Comparison of ENCODE assay signal across 11 cellular contexts in the genomic region with DNA sequence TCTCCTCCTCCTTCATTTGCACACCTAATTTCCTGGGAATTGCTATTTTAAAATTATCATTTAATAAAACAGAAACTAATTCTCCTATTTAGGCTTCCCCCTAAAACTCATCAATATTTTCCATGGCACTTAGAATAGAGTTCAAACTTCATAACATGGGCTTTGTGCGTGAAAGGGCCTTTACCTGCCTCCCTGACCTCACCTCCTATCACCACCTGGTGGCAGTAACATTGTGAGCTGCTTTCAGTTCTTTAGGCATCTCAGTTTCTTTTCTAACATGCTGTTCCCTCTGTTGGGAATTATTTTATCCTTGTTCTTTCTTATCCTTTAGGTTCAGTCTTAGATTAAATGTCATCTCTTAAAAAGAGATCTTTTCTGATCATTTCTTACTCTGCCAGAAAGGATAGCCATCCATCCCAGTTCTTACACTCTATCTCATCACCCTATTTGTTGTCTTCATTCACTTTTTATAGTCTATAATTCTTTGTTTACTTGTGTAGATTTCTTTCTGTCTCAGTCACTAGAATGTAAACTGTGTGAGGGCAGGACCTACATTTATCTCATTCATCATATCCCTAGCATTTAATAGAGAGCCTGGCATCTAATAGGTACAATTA.
A peak's percentile ranks its signal among the peaks of the same experiment; 100 is the strongest.
DNase-seq lines count a peak whose midpoint lies in the region; ATAC-seq lines count a peak whose summit lies in the region.
"Had no signal": no experiment of that assay in that cellular context is flagged by ENCODE, and none has a peak within 500 bp of the region (broad histone marks: within the 10 kb centered on the region; RNA-seq: fewer than 3 reads in every experiment).

No MANE protein-coding gene starts in this region.

- no peak overlapping the region for H3K4ac ChIP-seq in mesendoderm (ENCODE audit: low read depth, low read length)

- H2BK120ac ChIP-seq in mesendoderm (ENCODE audit: low read depth, low read length) = no peak overlapping the region

- H3K27me3 Mint-ChIP-seq in activated CD8-positive, alpha-beta T cell treated with anti-CD3 and anti-CD28 coated beads, Interleukin-2, amount 10 ng/mL, durations not matched to agents 7 days and 5 days (ENCODE audit: low read depth) = no peaks in the 10 kb centered on the region
- H3K27me3 Mint-ChIP-seq in CD8-positive, alpha-beta memory T cell = no peaks in the 10 kb centered on the region
- H3K27me3 Mint-ChIP-seq: activated naive CD8-positive, alpha-beta T cell had no signal

- POLR2A ChIA-PET in activated CD8-positive, alpha-beta T cell treated with anti-CD3 and anti-CD28 coated beads, Interleukin-2, amount 10 ng/mL, durations not matched to agents 7 days and 5 days (lab: Charles Lee) = interaction anchor here (0.6 kb wide), 1 partner anchor 390 kb away, joined by 4 read pairs; no protein-coding TSS in a partner anchor
- POLR2A ChIA-PET in CD8-positive, alpha-beta memory T cell (lab: Charles Lee) = no interaction called here

- H3K9me3 ChIP-seq in CD8-positive, alpha-beta memory T cell (ENCODE audit: low read length) = no peaks in the 10 kb centered on the region

- no peaks in the 10 kb centered on the region for H3K79me1 ChIP-seq in mesendoderm (ENCODE audit: low read length)

- no peak overlapping the region for H3K18ac ChIP-seq in mesendoderm (ENCODE audit: low read length)

- no peak overlapping the region for H3K9ac ChIP-seq in mesendoderm (ENCODE audit: low read length)
- H3K9ac ChIP-seq: GM23248 had no signal

- H3K4me1 Mint-ChIP-seq in activated CD8-positive, alpha-beta T cell treated with anti-CD3 and anti-CD28 coated beads, Interleukin-2, amount 10 ng/mL, durations not matched to agents 7 days and 5 days (ENCODE audit: low read depth) = no peaks in the 10 kb centered on the region
- H3K4me1 Mint-ChIP-seq in CD8-positive, alpha-beta memory T cell = peaks cover 12 to 32% (median 20%) of the 10 kb centered on the region in 3 donors

- no peaks in the 10 kb centered on the region for H3K36me3 Mint-ChIP-seq in activated CD8-positive, alpha-beta T cell treated with anti-CD3 and anti-CD28 coated beads, Interleukin-2, amount 10 ng/mL, durations not matched to agents 7 days and 5 days (ENCODE audit: low read depth)
- peaks cover 0 to 10% (median under 1%) of the 10 kb centered on the region in 3 donors for H3K36me3 Mint-ChIP-seq in CD8-positive, alpha-beta memory T cell

- DNase-seq in NCI-H2107 treated with DMSO at 0.1 percent for 48 hours (lab: John Stamatoyannopoulos, UW; ENCODE audit: unreplicated experiment) (peak; percentile 39), NCI-H2107 (lab: John Stamatoyannopoulos, UW) (no peak), HuH-7.5 (ENCODE audit: low spot score) (peak; percentile 11), mesendoderm (peak; percentile 46)
- DNase-seq in activated CD8-positive, alpha-beta T cell treated with anti-CD3 and anti-CD28 coated beads, Interleukin-2, amount 10 ng/mL, durations not matched to agents 7 days and 5 days = peak; percentile 28
- DNase-seq in CD8-positive, alpha-beta memory T cell = no peak
- DNase-seq: GM23248 had no signal

- WGBS in mesendoderm (ENCODE audit: extremely low coverage, insufficient coverage, low lambda C conversion rate) = no CpG with 5 or more reads among the region's 1 CpG

- H3K79me2 ChIP-seq in mesendoderm (ENCODE audit: control insufficient read depth, insufficient read depth, low read length) = no peaks in the 10 kb centered on the region

- H3K27ac Mint-ChIP-seq in activated CD8-positive, alpha-beta T cell treated with anti-CD3 and anti-CD28 coated beads, Interleukin-2, amount 10 ng/mL, durations not matched to agents 7 days and 5 days = no peak overlapping the region
- H3K27ac Mint-ChIP-seq in CD8-positive, alpha-beta memory T cell = no peak overlapping the region
- H3K27ac Mint-ChIP-seq: activated naive CD8-positive, alpha-beta T cell had no signal

- no peaks in the 10 kb centered on the region for H3K36me3 ChIP-seq in mesendoderm (ENCODE audit: control insufficient read depth, insufficient read depth, low read length)
- no peaks in the 10 kb centered on the region for H3K36me3 ChIP-seq in CD8-positive, alpha-beta memory T cell (ENCODE audit: insufficient read depth, low read length)

- CTCF ChIA-PET in activated CD8-positive, alpha-beta T cell treated with anti-CD3 and anti-CD28 coated beads, Interleukin-2, amount 10 ng/mL, durations not matched to agents 7 days and 5 days (lab: Charles Lee) = interaction anchor here (1.0 to 1.1 kb wide), 3 partner anchors 8 to 244 kb away, joined by 3 read pairs; no protein-coding TSS in a partner anchor
- CTCF ChIA-PET in CD8-positive, alpha-beta memory T cell (lab: Charles Lee) = no interaction called here

- H2AK5ac ChIP-seq in mesendoderm (ENCODE audit: low read length) = no peak overlapping the region

- no peak overlapping the region for H3K23ac ChIP-seq in mesendoderm (ENCODE audit: low read length)

- no peak overlapping the region for H3K56ac ChIP-seq in mesendoderm (ENCODE audit: low read length)

- no peak overlapping the region for H2BK15ac ChIP-seq in mesendoderm (replicated peaks; ENCODE audit: low read depth)

- H4K8ac ChIP-seq in mesendoderm (ENCODE audit: low read depth, low read length) = no peak overlapping the region

- H3K4me2 ChIP-seq in mesendoderm (ENCODE audit: low read length) = no peak overlapping the region

- no peak overlapping the region for H3K4me3 ChIP-seq in mesendoderm (ENCODE audit: low read length)
- H3K4me3 ChIP-seq in CD8-positive, alpha-beta memory T cell (ENCODE audit: low read length) = no peak overlapping the region
- H3K4me3 ChIP-seq: GM23248, lung had no signal

- no peak overlapping the region for H3K27ac ChIP-seq in mesendoderm (ENCODE audit: low read depth, low read length)
- H3K27ac ChIP-seq in CD8-positive, alpha-beta memory T cell (ENCODE audit: low read depth, low read length) = no peak overlapping the region
- H3K27ac ChIP-seq: GM23248 had no signal

- no peak overlapping the region for H3K4me3 Mint-ChIP-seq in activated CD8-positive, alpha-beta T cell treated with anti-CD3 and anti-CD28 coated beads, Interleukin-2, amount 10 ng/mL, durations not matched to agents 7 days and 5 days
- H3K4me3 Mint-ChIP-seq in CD8-positive, alpha-beta memory T cell = no peak overlapping the region
- H3K4me3 Mint-ChIP-seq: activated naive CD8-positive, alpha-beta T cell had no signal

- H3K9me3 Mint-ChIP-seq in activated CD8-positive, alpha-beta T cell treated with anti-CD3 and anti-CD28 coated beads, Interleukin-2, amount 10 ng/mL, durations not matched to agents 7 days and 5 days (ENCODE audit: insufficient read depth) = no peaks in the 10 kb centered on the region
- H3K9me3 Mint-ChIP-seq in CD8-positive, alpha-beta memory T cell = no peaks in the 10 kb centered on the region

- H2BK5ac ChIP-seq in mesendoderm (ENCODE audit: low read length) = no peak overlapping the region

- H3K27me3 ChIP-seq in mesendoderm (ENCODE audit: insufficient read depth, low read length, poor library complexity) = no peaks in the 10 kb centered on the region
- H3K27me3 ChIP-seq in CD8-positive, alpha-beta memory T cell (ENCODE audit: insufficient read depth, low read length, poor library complexity, severe bottlenecking) = no peaks in the 10 kb centered on the region

- no peak for ATAC-seq in activated CD8-positive, alpha-beta T cell treated with anti-CD3 and anti-CD28 coated beads, Interleukin-2, amount 10 ng/mL, durations not matched to agents 7 days and 5 days
- ATAC-seq in HG03039 (IDR thresholded peaks at IDR 0.05; ENCODE audit: unreplicated experiment) (no peak), HG03439 (IDR thresholded peaks at IDR 0.05; ENCODE audit: unreplicated experiment) (no peak)

- H3K4me1 ChIP-seq in mesendoderm (ENCODE audit: control insufficient read depth, low read depth, low read length) = no peaks in the 10 kb centered on the region
- H3K4me1 ChIP-seq in CD8-positive, alpha-beta memory T cell (ENCODE audit: insufficient read depth, low read length) = no peaks in the 10 kb centered on the region

- H4K5ac ChIP-seq in mesendoderm (ENCODE audit: low read length) = no peak overlapping the region

Comparison
In these comparisons a context has a peak if more than half of its experiments do, and no peak if none do; other contexts are left out.
1. DNase-seq: peak in NCI-H2107 treated with DMSO at 0.1 percent for 48 hours (single experiment), HuH-7.5 (single experiment), activated CD8-positive, alpha-beta T cell treated with anti-CD3 and anti-CD28 coated beads, Interleukin-2, amount 10 ng/mL, durations not matched to agents 7 days and 5 days (single experiment) and mesendoderm (single experiment); none in NCI-H2107 (single experiment) and CD8-positive, alpha-beta memory T cell (0 of 5).